In the genomic region with DNA sequence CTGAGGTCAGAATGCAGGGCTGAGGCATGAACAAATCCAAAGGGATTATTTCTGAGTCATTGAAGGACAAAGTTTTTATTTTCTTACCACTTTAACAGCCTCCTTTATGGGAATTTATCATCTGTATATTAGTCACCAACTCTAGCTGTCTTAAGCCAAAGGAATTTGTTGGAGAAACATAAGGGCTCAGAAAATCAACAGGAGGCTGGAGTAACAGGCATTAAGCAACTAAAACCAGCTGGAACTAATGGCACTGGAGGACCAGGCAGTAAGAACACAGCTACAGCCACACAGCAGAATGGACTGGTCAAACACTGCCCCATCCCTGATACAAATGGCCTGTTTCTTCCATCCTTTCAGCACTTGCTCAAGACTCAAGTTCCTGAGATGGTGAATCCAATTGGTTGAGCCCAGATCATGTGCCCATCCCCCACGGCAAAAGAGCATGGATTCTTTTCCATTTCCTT, we compare ENCODE assay signal across 1 cellular context.
TF ChIP-seq lines count a peak whose summit lies in the region.

No MANE protein-coding gene starts in this region.

TF ChIP-seq in SK-N-SH, 30 proteins besides CTCF, POLR2A, EP300 and RAD21 (continued from another document):
- TF ChIP-seq SIN3A (IDR thresholded peaks at IDR 0.05; ENCODE audit: borderline replicate concordance, low read depth, low read length), result 0 out of 2 replicates have a peak, but pooled peaks have one; percentile 23
- peak; percentile 68; the same call in 1 of the 2 replicates for TF ChIP-seq TEAD4 (IDR thresholded peaks at IDR 0.05; ENCODE audit: borderline replicate concordance, insufficient read depth)
- TF ChIP-seq, protein P1, sequence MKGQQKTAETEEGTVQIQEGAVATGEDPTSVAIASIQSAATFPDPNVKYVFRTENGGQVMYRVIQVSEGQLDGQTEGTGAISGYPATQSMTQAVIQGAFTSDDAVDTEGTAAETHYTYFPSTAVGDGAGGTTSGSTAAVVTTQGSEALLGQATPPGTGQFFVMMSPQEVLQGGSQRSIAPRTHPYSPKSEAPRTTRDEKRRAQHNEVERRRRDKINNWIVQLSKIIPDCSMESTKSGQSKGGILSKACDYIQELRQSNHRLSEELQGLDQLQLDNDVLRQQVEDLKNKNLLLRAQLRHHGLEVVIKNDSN (IDR thresholded peaks at IDR 0.05; ENCODE audit: borderline replicate concordance, low read depth), result peak; percentile 29; the same call in 1 of the 2 replicates
